14 cellular contexts compared by ENCODE assay signal in the genomic region with DNA sequence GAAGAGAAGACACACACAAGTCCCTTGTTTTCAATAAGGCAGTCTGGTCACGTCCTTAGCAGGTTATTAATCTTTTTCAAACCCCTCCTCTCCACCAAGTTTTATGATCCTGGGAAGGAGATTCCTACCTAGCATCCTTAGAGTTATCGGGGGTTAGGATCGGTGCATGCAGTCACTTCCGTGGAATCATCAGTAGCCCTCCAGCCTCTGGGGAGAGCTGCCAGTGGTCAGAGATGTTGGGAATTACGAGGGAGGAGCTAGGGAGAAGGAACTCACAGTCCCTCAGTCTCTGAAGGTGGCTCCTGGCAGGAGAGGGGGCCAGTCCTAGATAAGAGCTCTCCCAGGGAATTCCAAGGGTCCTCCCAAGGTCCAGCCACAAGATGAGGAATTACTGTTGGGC. TPM values are rescaled to one million over a fixed set of nuclear protein-coding genes. Genes with fewer than 3 reads are reported as not detected.
DNase-seq lines count a peak whose midpoint lies in the region; ATAC-seq, FAIRE-seq and TF ChIP-seq lines count a peak whose summit lies in the region.
"Had no signal": no experiment of that assay in that cellular context is flagged by ENCODE, and none has a peak within 500 bp of the region (broad histone marks: within the 10 kb centered on the region; RNA-seq: fewer than 3 reads in every experiment).

No MANE protein-coding gene starts in this region.

- H3K27ac ChIP-seq in Panc1 (ENCODE audit: low read length) (peak overlapping the region; percentile 81), vagina (no peak overlapping the region), small intestine (ENCODE audit: low read depth in 1 of 2, low read length in 1 of 2) (no peak overlapping the region)
- H3K27ac ChIP-seq: KMS-11 had no signal

- CTCF ChIA-PET in Panc1 (lab: Charles Lee), result interaction anchor here (0.6 kb wide), 1 partner anchor 27 kb away, joined by 5 read pairs; no protein-coding TSS in a partner anchor

- H3K36me3 Mint-ChIP-seq in natural killer cell, result no peaks in the 10 kb centered on the region
- H3K36me3 Mint-ChIP-seq in natural killer cell treated with Interleukin-12 subunit alpha and Interleukin-12 subunit beta and Interleukin-15 and Interleukin-18, amount 100 ng/mL, for 72 hours, result peaks cover 6% of the 10 kb centered on the region
- peaks cover 9% of the 10 kb centered on the region for H3K36me3 Mint-ChIP-seq in T-helper 17 cell (ENCODE audit: low read depth)

- ATAC-seq in natural killer cell (no peak), Panc1 (no peak), T-helper 17 cell (no peak)
- no peak for ATAC-seq in natural killer cell treated with Interleukin-12 subunit alpha and Interleukin-12 subunit beta and Interleukin-15 and Interleukin-18, amount 100 ng/mL, for 72 hours

- intact Hi-C loops in natural killer cell (cut with micrococcal nuclease) (no loop called here), Panc1 (cut with micrococcal nuclease; ENCODE audit: unreplicated experiment) (no loop called here), vagina (cut with DNase I) (no loop called here)

- H3K4me1 Mint-ChIP-seq in natural killer cell (peaks cover 55 to 58% of the 10 kb centered on the region in 2 donors), T-helper 17 cell (peaks cover 40% of the 10 kb centered on the region)
- peaks cover 60 to 62% of the 10 kb centered on the region in 2 donors for H3K4me1 Mint-ChIP-seq in natural killer cell treated with Interleukin-12 subunit alpha and Interleukin-12 subunit beta and Interleukin-15 and Interleukin-18, amount 100 ng/mL, for 72 hours (ENCODE audit: low read depth in 2 of 2)

- in situ Hi-C loops in Panc1 (cut with HindIII; ENCODE audit: low pct_unique_long_range_greater_than_20kb, low sequenced_read_pairs), result no loop called here

- H3K4me3 Mint-ChIP-seq in natural killer cell (no peak overlapping the region), T-helper 17 cell (no peak overlapping the region)
- H3K4me3 Mint-ChIP-seq in natural killer cell treated with Interleukin-12 subunit alpha and Interleukin-12 subunit beta and Interleukin-15 and Interleukin-18, amount 100 ng/mL, for 72 hours, result no peak overlapping the region

- peaks cover 42% of the 10 kb centered on the region for H3K4me1 ChIP-seq in Panc1 (ENCODE audit: control insufficient read depth, insufficient read depth, low read length)
- H3K4me1 ChIP-seq in vagina, result peaks cover 42% of the 10 kb centered on the region
- peaks cover 13% of the 10 kb centered on the region in 2 donors for H3K4me1 ChIP-seq in small intestine (ENCODE audit: control insufficient read depth in 2 of 2, insufficient read depth in 1 of 2, low read depth in 1 of 2, low read length in 1 of 2)

- H3K27me3 ChIP-seq in Panc1 (ENCODE audit: control insufficient read depth, insufficient read depth, low read length) (no peaks in the 10 kb centered on the region), vagina (no peaks in the 10 kb centered on the region), small intestine (ENCODE audit: control insufficient read depth in 2 of 2, insufficient read depth in 2 of 2, low read length in 2 of 2) (no peaks in the 10 kb centered on the region)

- no peak for TF ChIP-seq CTCF in natural killer cell (IDR thresholded peaks at IDR 0.05)
- TF ChIP-seq CTCF in Panc1 (IDR thresholded peaks at IDR 0.05), result no peak
- TF ChIP-seq CTCF in vagina (IDR thresholded peaks at IDR 0.05), result no peak

- H3K9me3 ChIP-seq in Panc1 (ENCODE audit: control insufficient read depth, insufficient read depth, low read depth, low read length) (no peaks in the 10 kb centered on the region), vagina (no peaks in the 10 kb centered on the region), small intestine (ENCODE audit: control insufficient read depth, low read depth) (no peaks in the 10 kb centered on the region), T-helper 17 cell (ENCODE audit: control insufficient read depth, low read length, poor library complexity, severe bottlenecking) (no peaks in the 10 kb centered on the region)

- no peak for DNase-seq in natural killer cell
- DNase-seq in natural killer cell treated with Interleukin-12 subunit alpha and Interleukin-12 subunit beta and Interleukin-15 and Interleukin-18, amount 100 ng/mL, for 72 hours (ENCODE audit: low spot score), result no peak
- DNase-seq in Panc1 (ENCODE audit: low read depth, low spot score), result no peak
- peak; percentile 54 for DNase-seq in cerebellar cortex (ENCODE audit: low spot score)
- peak; percentile 55 to 62 for DNase-seq in vagina (ENCODE audit: extremely low spot score in 2 of 2)
- DNase-seq in small intestine, result no peak
- DNase-seq in T-helper 17 cell, result no peak
- DNase-seq in HuH-7.5 (ENCODE audit: low spot score), result no peak
- DNase-seq: GOT3, NCI-H1092 treated with DMSO at 0.1 percent for 48 hours, NCI-H187 treated with DMSO at 0.1 percent for 48 hours, NCI-H510A treated with DMSO at 0.1 percent for 48 hours, SIG-M5 had no signal

- no peak for FAIRE-seq in small intestine (lab: Jason Lieb, UNC)

- no TSS peak for BruUV-seq in Panc1 (replicated peaks; lab: Mats Ljungman, UMichigan)

- no peaks in the 10 kb centered on the region for H3K9me3 Mint-ChIP-seq in natural killer cell
- no peaks in the 10 kb centered on the region for H3K9me3 Mint-ChIP-seq in natural killer cell treated with Interleukin-12 subunit alpha and Interleukin-12 subunit beta and Interleukin-15 and Interleukin-18, amount 100 ng/mL, for 72 hours

- H3K27me3 Mint-ChIP-seq in natural killer cell (ENCODE audit: low read depth in 2 of 2) (no peaks in the 10 kb centered on the region), T-helper 17 cell (no peaks in the 10 kb centered on the region)
- H3K27me3 Mint-ChIP-seq in natural killer cell treated with Interleukin-12 subunit alpha and Interleukin-12 subunit beta and Interleukin-15 and Interleukin-18, amount 100 ng/mL, for 72 hours, result no peaks in the 10 kb centered on the region

- H3K36me3 ChIP-seq in Panc1 (ENCODE audit: control insufficient read depth, insufficient read depth, low read length) (no peaks in the 10 kb centered on the region), vagina (no peaks in the 10 kb centered on the region), small intestine (ENCODE audit: control insufficient read depth in 2 of 2, insufficient read depth in 2 of 2, low read length in 2 of 2) (no peaks in the 10 kb centered on the region)

- 90 to 93% (median 91%) methylated on average over 5 of the region's 5 CpGs for WGBS in small intestine, 3 donors

- H3K4me3 ChIP-seq in Panc1 (ENCODE audit: low read depth in 2 of 2, low read length in 2 of 2) (no peak overlapping the region), vagina (no peak overlapping the region), small intestine (ENCODE audit: low read depth in 1 of 2, low read length in 2 of 2) (no peak overlapping the region)

- peak overlapping the region; percentile 93 to 98 for H3K27ac Mint-ChIP-seq in natural killer cell
- peak overlapping the region in 1 of 2 donors; percentile 72 for H3K27ac Mint-ChIP-seq in natural killer cell treated with Interleukin-12 subunit alpha and Interleukin-12 subunit beta and Interleukin-15 and Interleukin-18, amount 100 ng/mL, for 72 hours
- no peak overlapping the region for H3K27ac Mint-ChIP-seq in T-helper 17 cell

- TF ChIP-seq POLR2A in vagina (IDR thresholded peaks at IDR 0.05), result no peak

- POLR2A ChIA-PET in Panc1 (lab: Charles Lee), result interaction anchor here (0.5 to 0.7 kb wide), 2 partner anchors 17 to 25 kb away, joined by 4 read pairs; no protein-coding TSS in a partner anchor

RNA-seq across cellular contexts. Expression of gene ATP5PO, which starts 57.7 kb away (rescaled TPM):
- total RNA-seq in natural killer cell, result 10 to 100 TPM; 80.4 to 95.4 (median 94.9) TPM
- total RNA-seq in natural killer cell treated with Interleukin-12 subunit alpha and Interleukin-12 subunit beta and Interleukin-15 and Interleukin-18, amount 100 ng/mL, for 72 hours, result 100 to 1,000 TPM; 123 to 142 TPM
- 190 TPM for total RNA-seq in Panc1 (2021; ENCODE audit: unreplicated experiment)
- polyA plus RNA-seq in Panc1 (2012; ENCODE audit: insufficient read length), result 219 TPM
- total RNA-seq in vagina, result 133 TPM
- 100 to 1,000 TPM; 458 to 904 (median 722) TPM for polyA plus RNA-seq in small intestine
- total RNA-seq in T-helper 17 cell, result 100 to 1,000 TPM; 113 to 116 TPM

Comparison
In these comparisons a context has a peak if more than half of its experiments do, and no peak if none do; other contexts are left out.
1. DNase-seq: peak in cerebellar cortex (single experiment) and vagina (2 of 2); none in natural killer cell (single experiment), natural killer cell treated with Interleukin-12 subunit alpha and Interleukin-12 subunit beta and Interleukin-15 and Interleukin-18, amount 100 ng/mL, for 72 hours (single experiment), Panc1 (single experiment), small intestine (single experiment), T-helper 17 cell (0 of 3) and HuH-7.5 (single experiment).